Comparison of ENCODE assay signal across 1 cellular context in genomic region chr7:135938086-135938485, GRCh38.
TF ChIP-seq lines count a peak whose summit lies in the region.

No MANE protein-coding gene starts in this region.

TF ChIP-seq in K562, 482 proteins besides CTCF, POLR2A, EP300 and RAD21 (continued from another document):
- TF ChIP-seq, protein P1, sequence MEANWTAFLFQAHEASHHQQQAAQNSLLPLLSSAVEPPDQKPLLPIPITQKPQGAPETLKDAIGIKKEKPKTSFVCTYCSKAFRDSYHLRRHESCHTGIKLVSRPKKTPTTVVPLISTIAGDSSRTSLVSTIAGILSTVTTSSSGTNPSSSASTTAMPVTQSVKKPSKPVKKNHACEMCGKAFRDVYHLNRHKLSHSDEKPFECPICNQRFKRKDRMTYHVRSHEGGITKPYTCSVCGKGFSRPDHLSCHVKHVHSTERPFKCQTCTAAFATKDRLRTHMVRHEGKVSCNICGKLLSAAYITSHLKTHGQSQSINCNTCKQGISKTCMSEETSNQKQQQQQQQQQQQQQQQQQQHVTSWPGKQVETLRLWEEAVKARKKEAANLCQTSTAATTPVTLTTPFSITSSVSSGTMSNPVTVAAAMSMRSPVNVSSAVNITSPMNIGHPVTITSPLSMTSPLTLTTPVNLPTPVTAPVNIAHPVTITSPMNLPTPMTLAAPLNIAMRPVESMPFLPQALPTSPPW (CRISPR knock-in tag; IDR thresholded peaks at IDR 0.05), result 0 out of 2 replicates have a peak, but pooled peaks have one; percentile 21
- no peak for TF ChIP-seq MED1 (CRISPR knock-in tag; IDR thresholded peaks at IDR 0.05; ENCODE audit: borderline replicate concordance)
- TF ChIP-seq SMAD2 (IDR thresholded peaks at IDR 0.05; ENCODE audit: low read depth, low read length), result no peak
- TF ChIP-seq SIN3A (IDR thresholded peaks at IDR 0.05; ENCODE audit: borderline replicate concordance in 2 of 2, control insufficient read depth in 1 of 2, low read depth in 2 of 2, low read length in 2 of 2), result no peak
- 0 out of 2 replicates have a peak, but pooled peaks have one; percentile 37 for TF ChIP-seq SMARCA4 (IDR thresholded peaks at IDR 0.05)
- TF ChIP-seq SMARCE1 (IDR thresholded peaks at IDR 0.05), result 0 out of 2 replicates have a peak, but pooled peaks have one; percentile 36
- TF ChIP-seq TEAD2 (tag; IDR thresholded peaks at IDR 0.05), result peak; percentile 31; the same call in 1 of the 2 replicates
- TF ChIP-seq ZNF146 (CRISPR knock-in tag; IDR thresholded peaks at IDR 0.05; ENCODE audit: unreplicated experiment), result no peak
